8 cellular contexts compared by ENCODE assay signal in genomic region chr2:197889041-197889440, GRCh38.
DNase-seq lines count a peak whose midpoint lies in the region; ATAC-seq, FAIRE-seq and TF ChIP-seq lines count a peak whose summit lies in the region.

No MANE protein-coding gene starts in this region.

- H3K4me2 ChIP-seq in GM12878 (ENCODE audit: control insufficient read depth, insufficient read depth): peak overlapping the region; percentile 7; the same call in 1 of the 2 replicates

- peaks cover 11% of the 10 kb centered on the region for H3K36me3 Mint-ChIP-seq in activated T-cell treated with anti-CD3 and anti-CD28 coated beads, Interleukin-2, amount 50 U/mL, for 4 hours (ENCODE audit: insufficient read depth)

- POLR2A ChIA-PET in GM12878 (lab: Charles Lee): interaction anchor here (0.7 to 1.6 kb wide), 3 partner anchors 98 to 154 kb away, joined by 3 read pairs; no protein-coding TSS in a partner anchor

- TF ChIP-seq CTCF in GM12878 (IDR thresholded peaks at IDR 0.05 in 2 of 3, conservative IDR thresholded peaks at IDR 0.05 in 1 of 3; ENCODE audit: control insufficient read depth in 2 of 3, extremely low read depth in 1 of 3, insufficient read depth in 1 of 3, low read depth in 3 of 3, low read length in 3 of 3): no peak

- H3K4me1 Mint-ChIP-seq in activated T-cell treated with anti-CD3 and anti-CD28 coated beads, Interleukin-2, amount 50 U/mL, for 4 hours (ENCODE audit: low read depth): peaks cover 55% of the 10 kb centered on the region

- 0% methylated on average over 2 of the region's 2 CpGs for WGBS in GM12878 (ENCODE audit: insufficient coverage, insufficient replicate concordance, low lambda C conversion rate, missing lambda C conversion rate)

- peaks cover 4% of the 10 kb centered on the region for H3K4me1 ChIP-seq in GM12878 (ENCODE audit: control insufficient read depth, insufficient read depth, low read length)

- no peaks in the 10 kb centered on the region for H3K79me2 ChIP-seq in GM12878 (ENCODE audit: control insufficient read depth, insufficient read depth, low read length)

- H3K27me3 ChIP-seq in GM12878 (replicated peaks in 1 of 2; ENCODE audit: control insufficient read depth in 2 of 2, insufficient read depth in 2 of 2, low read length in 1 of 2): no peaks in the 10 kb centered on the region

- peak overlapping the region; percentile 27; the same call in 1 of the 2 replicates for H3K27ac ChIP-seq in GM12878 (ENCODE audit: control insufficient read depth, insufficient read depth)

- TF ChIP-seq POLR2A in GM12878 (IDR thresholded peaks at IDR 0.05; ENCODE audit: low read depth, low read length): no peak

- in situ Hi-C loops in GM12878 (cut with MboI): no loop called here

- H2AFZ ChIP-seq in GM12878 (ENCODE audit: control insufficient read depth, low read depth, low read length): peak overlapping the region; percentile 71

- no peak overlapping the region for H3K4me3 ChIP-seq in GM12878

- H3K9me3 Mint-ChIP-seq in activated T-cell treated with anti-CD3 and anti-CD28 coated beads, Interleukin-2, amount 50 U/mL, for 4 hours: no peaks in the 10 kb centered on the region

- FAIRE-seq in GM12878 (lab: Jason Lieb, UNC): no peak

- TF ChIP-seq EP300 in GM12878 (IDR thresholded peaks at IDR 0.05; ENCODE audit: borderline replicate concordance in 1 of 2, control insufficient read depth in 1 of 2, low read depth in 2 of 2, low read length in 2 of 2): peak; percentile 37 to 83; a peak in 2 of 4 replicates

- no peaks in the 10 kb centered on the region for H3K27me3 Mint-ChIP-seq in activated T-cell treated with anti-CD3 and anti-CD28 coated beads, Interleukin-2, amount 50 U/mL, for 4 hours (ENCODE audit: low read depth)

- no peaks in the 10 kb centered on the region for H4K20me1 ChIP-seq in GM12878 (ENCODE audit: control insufficient read depth, insufficient read depth)

- no peak for TF ChIP-seq RAD21 in GM12878 (IDR thresholded peaks at IDR 0.05; ENCODE audit: insufficient read depth, low read depth, low read length)

- H3K9ac ChIP-seq in GM12878 (ENCODE audit: control insufficient read depth, insufficient read depth, low read length): no peak overlapping the region

- no peaks in the 10 kb centered on the region for H3K36me3 ChIP-seq in GM12878 (ENCODE audit: control insufficient read depth in 2 of 2, insufficient read depth in 2 of 2, low read length in 1 of 2)

- peak; percentile 91 to 94 for ATAC-seq in activated T-cell treated with anti-CD3 and anti-CD28 coated beads, Interleukin-2, amount 50 U/mL, for 4 hours
- ATAC-seq in HG02571 (IDR thresholded peaks at IDR 0.05; ENCODE audit: unreplicated experiment) (peak; percentile 96), GM12878 (peak; percentile 98)

- no peaks in the 10 kb centered on the region for H3K9me3 ChIP-seq in GM12878 (replicated peaks; ENCODE audit: control insufficient read depth, insufficient read depth, low read length)

- BruUV-seq in GM12878 (replicated peaks; lab: Mats Ljungman, UMichigan): no TSS peak

- H3K4me3 Mint-ChIP-seq in activated T-cell treated with anti-CD3 and anti-CD28 coated beads, Interleukin-2, amount 50 U/mL, for 4 hours: peak overlapping the region; percentile 41

- intact Hi-C loops in GM12878 (cut with micrococcal nuclease; ENCODE audit: unreplicated experiment): loop anchor here (1.0 kb wide), 1 partner anchor 154 kb away; no protein-coding TSS in a partner anchor

- RAD21 ChIA-PET in GM12878 (lab: Charles Lee; ENCODE audit: unreplicated experiment): interaction anchor here (0.7 to 2.8 kb wide), 23 partner anchors 13 to 238 kb away, joined by 3 to 16 read pairs (median 5); no protein-coding TSS in a partner anchor

- peak; percentile 15 for DNase-seq in activated T-cell treated with anti-CD3 and anti-CD28 coated beads, Interleukin-2, amount 50 U/mL, for 4 hours
- DNase-seq in activated T-cell treated with anti-CD3 and anti-CD28 coated beads, Interleukin-2, amount 50 U/mL, for 1 hour: no peak
- DNase-seq in MV-4-11 (lab: John Stamatoyannopoulos, UW): peak; percentile 89
- peak; percentile 77 for DNase-seq in GM12878 (ENCODE audit: low read depth, low spot score)
- peak; percentile 14 for DNase-seq in midbrain (lab: John Stamatoyannopoulos, UW)
- DNase-seq in NCI-H510A treated with DMSO at 0.1 percent for 48 hours (lab: John Stamatoyannopoulos, UW): no peak
- no peak for DNase-seq in activated effector memory CD4-positive, alpha-beta T cell treated with anti-CD3 and anti-CD28 coated beads, Interleukin-2, amount 50 U/mL, for 16 hours

- SMC1A ChIA-PET in GM12878 (lab: Charles Lee; ENCODE audit: uncharacterized antibody, unreplicated experiment): interaction anchor here (0.6 to 4.5 kb wide), 32 partner anchors 10 to 426 kb away, joined by 3 to 21 read pairs (median 5); no protein-coding TSS in a partner anchor

- CTCF ChIA-PET in GM12878 (lab: Yijun Ruan, JAX): interaction anchor here (0.7 to 1.6 kb wide), 8 partner anchors 31 to 210 kb away, joined by 3 to 6 read pairs (median 3); no protein-coding TSS in a partner anchor

TF ChIP-seq in GM12878, 131 proteins besides CTCF, POLR2A, EP300 and RAD21 (continues in another document):
- peak; percentile 27; the same call in 1 of the 2 replicates for TF ChIP-seq RUNX3 (IDR thresholded peaks at IDR 0.05; ENCODE audit: low read length)
- TF ChIP-seq IKZF2 (IDR thresholded peaks at IDR 0.05): peak; percentile 85 to 92; a peak in 3 of 4 replicates
- TF ChIP-seq RFX5 (IDR thresholded peaks at IDR 0.05; ENCODE audit: low read depth, low read length): peak; percentile 97
- TF ChIP-seq POU2F2 (IDR thresholded peaks at IDR 0.05; ENCODE audit: borderline replicate concordance, low read depth, low read length): no peak
- TF ChIP-seq EZH2 (IDR thresholded peaks at IDR 0.05; ENCODE audit: borderline replicate concordance, control insufficient read depth, low read depth, low read length): no peak
- TF ChIP-seq ETV6 (conservative IDR thresholded peaks at IDR 0.05 in 1 of 2, IDR thresholded peaks at IDR 0.05 in 1 of 2; ENCODE audit: borderline replicate concordance in 1 of 2, low read depth in 1 of 2): peak in 1 of 2 experiments; percentile 46; a peak in 1 of 4 replicates
- no peak for TF ChIP-seq ATF3 (IDR thresholded peaks at IDR 0.05; ENCODE audit: borderline replicate concordance, extremely low read depth, low read depth, low read length)
- TF ChIP-seq ZNF274 (IDR thresholded peaks at IDR 0.05; ENCODE audit: insufficient read depth, insufficient read length): no peak
- peak; percentile 95 for TF ChIP-seq RELB (IDR thresholded peaks at IDR 0.05; ENCODE audit: low read depth)
- TF ChIP-seq MYB (IDR thresholded peaks at IDR 0.05; ENCODE audit: borderline replicate concordance, low read depth, low read length): no peak
- TF ChIP-seq MAX (IDR thresholded peaks at IDR 0.05; ENCODE audit: low read depth, low read length): no peak
- no peak for TF ChIP-seq TARDBP (IDR thresholded peaks at IDR 0.05; ENCODE audit: borderline replicate concordance)
- TF ChIP-seq JUND (IDR thresholded peaks at IDR 0.05; ENCODE audit: low read depth, low read length): no peak
- TF ChIP-seq RELA (IDR thresholded peaks at IDR 0.05; ENCODE audit: borderline replicate concordance, partially characterized antibody): no peak
- TF ChIP-seq BACH1 (IDR thresholded peaks at IDR 0.05; ENCODE audit: borderline replicate concordance): peak; percentile 13; the same call in 1 of the 2 replicates
- no peak for TF ChIP-seq SMAD1 (IDR thresholded peaks at IDR 0.05; ENCODE audit: low read depth, partially characterized antibody)
- no peak for TF ChIP-seq ESRRA (IDR thresholded peaks at IDR 0.05; ENCODE audit: low read length)

Comparison
In these comparisons a context has a peak if more than half of its experiments do, and no peak if none do; other contexts are left out.
1. DNase-seq: peak in activated T-cell treated with anti-CD3 and anti-CD28 coated beads, Interleukin-2, amount 50 U/mL, for 4 hours (single experiment), MV-4-11 (single experiment), GM12878 (single experiment) and midbrain (single experiment); none in activated T-cell treated with anti-CD3 and anti-CD28 coated beads, Interleukin-2, amount 50 U/mL, for 1 hour (single experiment), NCI-H510A treated with DMSO at 0.1 percent for 48 hours (single experiment) and activated effector memory CD4-positive, alpha-beta T cell treated with anti-CD3 and anti-CD28 coated beads, Interleukin-2, amount 50 U/mL, for 16 hours (single experiment).
2. Peak in every context shown above with its lines, with median percentiles within 50 percentile points of each other: ATAC-seq.